ENCODE assay signal across 8 cellular contexts in the genomic region with DNA sequence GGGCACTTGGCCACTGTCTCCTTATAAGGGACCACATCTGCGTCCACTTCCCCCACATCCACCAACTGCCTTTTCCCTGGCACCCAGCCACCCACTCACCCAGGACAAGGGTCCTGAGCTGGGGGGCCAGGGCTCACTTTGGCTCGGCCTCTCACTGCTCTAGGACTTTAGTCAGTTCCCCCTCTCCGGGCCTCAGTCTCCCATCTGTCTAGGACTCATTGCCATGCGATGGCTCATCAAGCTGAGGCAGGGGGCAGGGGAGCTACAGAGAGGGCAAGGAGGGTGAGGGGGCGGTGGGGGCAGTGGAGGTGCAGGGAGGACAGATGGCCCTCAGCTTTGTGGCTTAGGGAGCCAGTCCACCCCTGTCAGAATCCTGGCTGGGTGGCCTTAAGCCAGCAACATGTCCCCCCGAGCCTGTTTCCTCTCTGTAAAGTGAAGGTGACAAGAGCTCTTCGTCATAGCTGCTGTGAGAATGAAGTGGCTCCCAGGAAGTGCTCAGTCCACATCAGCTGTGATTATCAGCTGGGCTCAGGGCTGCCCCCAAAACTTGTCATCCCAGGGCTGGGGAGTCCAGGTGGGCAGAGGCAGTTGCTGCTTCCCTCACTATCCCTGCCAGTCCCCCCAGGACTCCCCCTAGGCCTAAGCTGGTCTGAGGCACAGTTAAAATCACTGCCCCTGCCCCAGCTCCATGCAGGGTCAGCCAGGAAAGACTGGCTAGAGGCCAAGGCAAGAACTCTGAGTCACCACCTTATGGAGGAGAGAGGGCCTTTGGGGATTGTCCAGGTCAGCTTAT. TPM values are rescaled to one million over a fixed set of nuclear protein-coding genes. Genes with fewer than 3 reads are reported as not detected.
DNase-seq lines count a peak whose midpoint lies in the region; ATAC-seq and TF ChIP-seq lines count a peak whose summit lies in the region.

No MANE protein-coding gene starts in this region.

- peak overlapping the region; percentile 97 for H3K27ac Mint-ChIP-seq in CD4-positive, alpha-beta T cell

- peak overlapping the region; percentile 97 for H3K27ac ChIP-seq in CD4-positive, alpha-beta T cell (ENCODE audit: low read depth, low read length)
- H3K27ac ChIP-seq in KOPT-K1 (ENCODE audit: low read depth, low read length, poor library complexity, severe bottlenecking) = peak overlapping the region; percentile 100
- H3K27ac ChIP-seq in adrenal gland = peak overlapping the region in 2 of 5 donors; percentile 47 to 63
- H3K27ac ChIP-seq in muscle layer of duodenum (ENCODE audit: low read length) = peak overlapping the region; percentile 72

- WGBS in adrenal gland, 4 donors = 54 to 73% (median 65%) methylated on average over 3 to 7 of the region's 7 CpGs

- peaks cover 90% of the 10 kb centered on the region for H3K4me1 Mint-ChIP-seq in CD4-positive, alpha-beta T cell (ENCODE audit: low read depth)

- peak in 4 of 10 experiments; percentile 17 to 46 (median 30) for DNase-seq in CD4-positive, alpha-beta T cell
- peak; percentile 75 to 86 (median 78) for DNase-seq in adrenal gland
- DNase-seq in retina = no peak
- no peak for DNase-seq in NCI-H510A treated with DMSO at 0.1 percent for 48 hours (lab: John Stamatoyannopoulos, UW)
- no peak for DNase-seq in NCI-H2227 treated with DMSO at 0.1 percent for 48 hours (lab: John Stamatoyannopoulos, UW)
- DNase-seq in SKM-1 (lab: John Stamatoyannopoulos, UW; ENCODE audit: unreplicated experiment) = no peak

- no peaks in the 10 kb centered on the region for H3K27me3 ChIP-seq in CD4-positive, alpha-beta T cell (ENCODE audit: control insufficient read depth, insufficient read depth, low read length)
- no peaks in the 10 kb centered on the region for H3K27me3 ChIP-seq in adrenal gland
- H3K27me3 ChIP-seq in muscle layer of duodenum (ENCODE audit: low read depth, low read length) = no peaks in the 10 kb centered on the region

- no peak for TF ChIP-seq CTCF in CD4-positive, alpha-beta T cell (IDR thresholded peaks at IDR 0.05)
- TF ChIP-seq CTCF in adrenal gland (IDR thresholded peaks at IDR 0.05) = no peak

- ATAC-seq in CD4-positive, alpha-beta T cell (ENCODE audit: poor library complexity) = peak; percentile 4

- no peak overlapping the region for H3K4me3 ChIP-seq in adrenal gland
- no peak overlapping the region for H3K4me3 ChIP-seq in muscle layer of duodenum (ENCODE audit: low read depth in 1 of 2, low read length in 2 of 2)

- peaks cover 90% of the 10 kb centered on the region for H3K36me3 ChIP-seq in KOPT-K1 (ENCODE audit: insufficient read depth, low read length)
- H3K36me3 ChIP-seq in adrenal gland (replicated peaks in 1 of 2) = no peaks in the 10 kb centered on the region
- no peaks in the 10 kb centered on the region for H3K36me3 ChIP-seq in muscle layer of duodenum (ENCODE audit: control insufficient read depth in 1 of 2, insufficient read depth in 2 of 2, low read length in 2 of 2)

- intact Hi-C loops in CD4-positive, alpha-beta T cell (cut with DNase I, micrococcal nuclease) = no loop called here
- intact Hi-C loops in adrenal gland (cut with DNase I) = no loop called here

- POLR2A ChIA-PET in CD4-positive, alpha-beta T cell (lab: Charles Lee) = interaction anchor here (0.7 to 7.6 kb wide), 11 partner anchors 10 to 453 kb away, joined by 3 to 281 read pairs (median 6); a partner anchor contains a TSS

- CTCF ChIA-PET in CD4-positive, alpha-beta T cell (lab: Charles Lee) = interaction anchor here (0.5 to 5.9 kb wide), 10 partner anchors 10 to 854 kb away, joined by 3 to 43 read pairs (median 5); no protein-coding TSS in a partner anchor

- TF ChIP-seq POLR2A in adrenal gland (IDR thresholded peaks at IDR 0.05) = no peak

- peaks cover 85% of the 10 kb centered on the region for H3K36me3 Mint-ChIP-seq in CD4-positive, alpha-beta T cell (ENCODE audit: low read depth)

- H3K27me3 Mint-ChIP-seq in CD4-positive, alpha-beta T cell = no peaks in the 10 kb centered on the region

- no peaks in the 10 kb centered on the region for H3K9me3 Mint-ChIP-seq in CD4-positive, alpha-beta T cell

- no peaks in the 10 kb centered on the region for H3K9me3 ChIP-seq in CD4-positive, alpha-beta T cell (ENCODE audit: control insufficient read depth, low read length)
- H3K9me3 ChIP-seq in KOPT-K1 (ENCODE audit: insufficient read depth, low read length, poor library complexity, severe bottlenecking) (no peaks in the 10 kb centered on the region), adrenal gland (replicated peaks in 1 of 3) (no peaks in the 10 kb centered on the region), muscle layer of duodenum (ENCODE audit: control insufficient read depth in 1 of 2, low read length in 2 of 2) (no peaks in the 10 kb centered on the region)

- peak overlapping the region; percentile 83 for H3K4me3 Mint-ChIP-seq in CD4-positive, alpha-beta T cell

- H3K4me1 ChIP-seq in adrenal gland (replicated peaks in 1 of 2) (peaks cover 14 to 25% of the 10 kb centered on the region in 2 donors), muscle layer of duodenum (ENCODE audit: control insufficient read depth in 1 of 2, insufficient read depth in 2 of 2, low read length in 2 of 2) (peaks cover 4 to 10% of the 10 kb centered on the region in 2 donors)

RNA-seq across cellular contexts. Expression of a gene that starts 14.9 kb away (rescaled TPM):
- 100 to 1,000 TPM; 174 to 180 TPM for total RNA-seq in CD4-positive, alpha-beta T cell
- 10 to 100 TPM in 5 of 8 donors, 1 to 10 TPM in 3; 4.3 to 17.9 (median 11.3) TPM for total RNA-seq in adrenal gland
- 10 to 100 TPM in 2 of 3 donors, 1 to 10 TPM in 1; 6.3 to 12.4 (median 11.0) TPM for polyA plus RNA-seq in adrenal gland

RNA-seq across cellular contexts. Expression of a gene that starts 16.9 kb away (rescaled TPM):
- 1 to 10 TPM; 1.9 to 2.1 TPM for total RNA-seq in CD4-positive, alpha-beta T cell
- 1 to 10 TPM in 1 of 8 donors, under 1 TPM in 6, not detected in 1; 0.28 to 2.0 (median 0.41) TPM for total RNA-seq in adrenal gland
- polyA plus RNA-seq in adrenal gland = 1 to 10 TPM in 2 of 3 donors, under 1 TPM in 1; 0.34 to 1.2 (median 1.0) TPM

RNA-seq across cellular contexts. Expression of a gene that starts 41.2 kb away (rescaled TPM):
- total RNA-seq in CD4-positive, alpha-beta T cell = 10 to 100 TPM; 11.9 to 12.1 TPM
- total RNA-seq in adrenal gland = 10 to 100 TPM in 1 of 8 donors, 1 to 10 TPM in 7; 2.2 to 28.6 (median 5.9) TPM
- polyA plus RNA-seq in adrenal gland = 10 to 100 TPM in 2 of 3 donors, 1 to 10 TPM in 1; 2.9 to 45.7 (median 17.9) TPM

RNA-seq across cellular contexts. Expression of a gene that starts 53.1 kb away (rescaled TPM):
- total RNA-seq in CD4-positive, alpha-beta T cell = 100 to 1,000 TPM; 134 to 138 TPM
- 10 to 100 TPM; 16.4 to 80.7 (median 25.5) TPM for total RNA-seq in adrenal gland
- 10 to 100 TPM in 2 of 3 donors, 1 to 10 TPM in 1; 7.5 to 26.6 (median 11.5) TPM for polyA plus RNA-seq in adrenal gland

Comparison
In these comparisons a context has a peak if more than half of its experiments do, and no peak if none do; other contexts are left out.
1. DNase-seq: peak in adrenal gland (7 of 7); none in retina (single experiment), NCI-H510A treated with DMSO at 0.1 percent for 48 hours (single experiment), NCI-H2227 treated with DMSO at 0.1 percent for 48 hours (single experiment) and SKM-1 (single experiment).
2. RNA of a gene that starts 14.9 kb away (total RNA-seq): 174 to 180 TPM in CD4-positive, alpha-beta T cell; 4.3 to 17.9 TPM in adrenal gland; every median in the first group is over 4 times any median in the second.